ENCODE assay signal across 34 cellular contexts in the genomic region with DNA sequence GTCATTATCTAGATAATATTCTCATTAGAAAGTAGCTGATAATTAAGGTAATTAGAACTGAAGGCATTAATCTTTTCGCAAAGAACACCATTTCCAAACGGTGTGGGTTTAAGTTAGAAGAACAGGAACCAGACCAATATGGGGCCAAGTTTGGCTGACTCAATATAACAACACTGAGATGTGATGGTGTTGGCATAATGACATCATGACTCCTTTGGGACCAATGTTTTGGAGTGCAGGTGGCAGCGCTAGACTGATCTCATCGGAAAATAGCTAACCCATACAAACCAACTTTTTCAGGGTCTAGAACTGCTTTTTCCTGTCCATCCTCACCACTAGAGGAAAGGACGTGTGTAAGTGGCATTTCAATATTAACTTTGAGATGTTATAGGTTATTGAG.
"Had no signal": no experiment of that assay in that cellular context is flagged by ENCODE, and none has a peak within 500 bp of the region (broad histone marks: within the 10 kb centered on the region; RNA-seq: fewer than 3 reads in every experiment).

No MANE protein-coding gene starts in this region.

- H3K27me3 ChIP-seq: adrenal gland, body of pancreas, colonic mucosa, gastroesophageal sphincter, sigmoid colon, uterus had no signal

- H3K4me2 ChIP-seq: smooth muscle cell had no signal

- H3K36me3 ChIP-seq: adrenal gland, colonic mucosa, gastroesophageal sphincter, sigmoid colon, thoracic aorta, uterus had no signal

- H3K9ac ChIP-seq: parathyroid adenoma had no signal

- H3K27ac Mint-ChIP-seq: activated CD4-positive, alpha-beta T cell treated with anti-CD3 and anti-CD28 coated beads for 36 hours; activated naive CD8-positive, alpha-beta T cell treated with anti-CD3 and anti-CD28 coated beads for 36 hours; mesothelial cell of epicardium; naive thymus-derived CD8-positive, alpha-beta T cell; type B pancreatic cell had no signal

- H3K4me1 Mint-ChIP-seq: activated CD4-positive, alpha-beta T cell treated with anti-CD3 and anti-CD28 coated beads for 36 hours; activated naive CD8-positive, alpha-beta T cell treated with anti-CD3 and anti-CD28 coated beads for 36 hours; neural crest cell had no signal

- H3K4me3 ChIP-seq: adrenal gland, body of pancreas, colonic mucosa, gastroesophageal sphincter, psoas muscle, sigmoid colon, smooth muscle cell, thoracic aorta, uterus had no signal

- H3K79me2 ChIP-seq: parathyroid adenoma had no signal

- H3K27me3 Mint-ChIP-seq: activated CD4-positive, alpha-beta T cell treated with anti-CD3 and anti-CD28 coated beads for 36 hours; activated naive CD8-positive, alpha-beta T cell treated with anti-CD3 and anti-CD28 coated beads for 36 hours; naive thymus-derived CD8-positive, alpha-beta T cell; type B pancreatic cell had no signal

- H3K4me3 Mint-ChIP-seq: activated CD4-positive, alpha-beta T cell treated with anti-CD3 and anti-CD28 coated beads for 36 hours; activated naive CD8-positive, alpha-beta T cell treated with anti-CD3 and anti-CD28 coated beads for 36 hours; mesothelial cell of epicardium; naive thymus-derived CD8-positive, alpha-beta T cell; neural crest cell; type B pancreatic cell had no signal

- H3K36me3 Mint-ChIP-seq: activated naive CD8-positive, alpha-beta T cell treated with anti-CD3 and anti-CD28 coated beads for 36 hours; mesothelial cell of epicardium; naive thymus-derived CD8-positive, alpha-beta T cell; type B pancreatic cell had no signal

- DNase-seq: activated CD4-positive, alpha-beta T cell treated with anti-CD3 and anti-CD28 coated beads for 36 hours; activated CD4-positive, alpha-beta T cell treated with anti-CD3 and anti-CD28 coated beads, Interleukin-2, amount 50 U/mL, for 4 hours; activated CD4-positive, CD25-positive, alpha-beta regulatory T cell; activated effector memory CD4-positive, alpha-beta T cell treated with Interleukin-2 at 50 U/mL for 16 hours; activated naive CD4-positive, alpha-beta T cell treated with Interleukin-2 at 50 U/mL for 16 hours; activated naive CD8-positive, alpha-beta T cell treated with anti-CD3 and anti-CD28 coated beads for 36 hours; activated T-cell treated with anti-CD3 and anti-CD28 coated beads for 4 hours; adrenal gland; aorta; body of pancreas; cerebellar nuclear complex; colonic mucosa; effector CD8-positive, alpha-beta T cell; head of caudate nucleus; hippocampal formation; left cardiac atrium; mammary epithelial cell; naive thymus-derived CD8-positive, alpha-beta T cell; nucleus accumbens; psoas muscle; sigmoid colon; stimulated activated CD4-positive, alpha-beta T cell treated with anti-CD3 and anti-CD28 coated beads, Interleukin-1b, Interleukin-23, amount 100 ng/mL, for 48 hours; stimulated activated CD4-positive, alpha-beta T cell treated with anti-CD3 and anti-CD28 coated beads, Interleukin-4, amount 100 ng/mL, for 4 hours; stimulated activated naive CD4-positive, alpha-beta T cell treated with Interleukin-2 at 50 U/mL for 16 hours; T-helper 2 cell; uterus had no signal

- H3K9me3 Mint-ChIP-seq: activated naive CD8-positive, alpha-beta T cell treated with anti-CD3 and anti-CD28 coated beads for 36 hours; mesothelial cell of epicardium; naive thymus-derived CD8-positive, alpha-beta T cell; neural crest cell; type B pancreatic cell had no signal

- ATAC-seq: activated CD4-positive, alpha-beta T cell treated with anti-CD3 and anti-CD28 coated beads for 36 hours; body of pancreas; gastroesophageal sphincter; left cardiac atrium; naive thymus-derived CD8-positive, alpha-beta T cell; psoas muscle had no signal

- H3K27ac ChIP-seq: adrenal gland, body of pancreas, colonic mucosa, epithelial cell of prostate, gastroesophageal sphincter, parathyroid adenoma, psoas muscle, sigmoid colon, thoracic aorta, uterus had no signal

- H3K4me1 ChIP-seq: adrenal gland, body of pancreas, colonic mucosa, gastroesophageal sphincter, parathyroid adenoma, psoas muscle, sigmoid colon, uterus had no signal

- H2AFZ ChIP-seq: parathyroid adenoma had no signal

- H3K9me3 ChIP-seq: adrenal gland, body of pancreas, colonic mucosa, gastroesophageal sphincter, psoas muscle, sigmoid colon, thoracic aorta, uterus had no signal
